ENCODE assay signal across 15 cellular contexts in the genomic region with DNA sequence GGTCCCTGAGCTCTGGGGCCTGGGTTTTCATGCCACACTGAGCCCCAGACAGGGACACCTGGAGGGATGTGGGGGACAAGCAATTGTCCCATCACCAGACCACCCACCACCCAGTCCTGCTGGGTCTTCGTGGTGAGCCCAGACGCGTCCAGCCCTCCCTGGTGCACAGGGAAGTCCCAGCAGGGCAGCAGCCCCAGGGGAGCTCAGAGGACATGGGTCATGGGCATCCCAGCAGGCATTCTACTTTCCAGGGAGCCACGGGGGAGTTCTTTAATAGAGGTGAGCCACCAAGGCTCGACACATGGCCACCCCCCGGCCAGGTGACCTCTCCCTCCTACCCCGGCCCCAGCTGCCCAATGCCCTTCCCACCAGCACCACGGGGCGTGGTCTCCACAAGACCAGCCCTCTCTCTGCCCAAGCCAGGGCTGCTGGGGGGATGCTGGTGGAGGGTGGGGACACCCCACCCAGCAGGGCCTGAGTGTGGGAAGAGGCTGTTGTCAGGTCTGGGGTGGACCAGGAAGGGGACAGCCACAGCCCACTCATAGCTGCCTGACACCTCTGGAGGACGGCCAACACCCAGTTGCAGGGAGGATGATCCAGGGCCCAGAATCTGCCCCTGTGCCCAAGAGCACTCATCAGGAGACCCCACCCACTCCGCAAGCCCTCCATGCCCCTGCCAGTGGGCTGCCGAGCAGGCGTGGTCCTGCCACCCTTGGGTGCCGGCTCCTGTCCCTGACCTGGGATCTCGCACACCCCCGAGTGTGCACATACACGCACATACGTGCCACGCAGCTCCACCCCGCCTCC.
"Had no signal": no experiment of that assay in that cellular context is flagged by ENCODE, and none has a peak within 500 bp of the region (broad histone marks: within the 10 kb centered on the region; RNA-seq: fewer than 3 reads in every experiment).

No MANE protein-coding gene starts in this region.

- H3K9me3 ChIP-seq: psoas muscle had no signal

- H3K27me3 ChIP-seq: foreskin keratinocyte had no signal

- H3K4me1 ChIP-seq: foreskin keratinocyte, psoas muscle had no signal

- ATAC-seq: foreskin keratinocyte; left colon; left ventricle myocardium superior; natural killer cell treated with Interleukin-12 subunit alpha and Interleukin-12 subunit beta and Interleukin-15 and Interleukin-18, amount 100 ng/mL, for 72 hours; psoas muscle had no signal

- H3K9me3 Mint-ChIP-seq: natural killer cell treated with Interleukin-12 subunit alpha and Interleukin-12 subunit beta and Interleukin-15 and Interleukin-18, amount 100 ng/mL, for 72 hours had no signal

- H3K27ac ChIP-seq: foreskin keratinocyte, psoas muscle had no signal

- H3K27me3 Mint-ChIP-seq: natural killer cell treated with Interleukin-12 subunit alpha and Interleukin-12 subunit beta and Interleukin-15 and Interleukin-18, amount 100 ng/mL, for 72 hours had no signal

- H3K4me3 ChIP-seq: lung, psoas muscle had no signal

- DNase-seq: dermis blood vessel endothelial cell; foreskin keratinocyte; head of caudate nucleus; hippocampal formation; left colon; left ventricle myocardium superior; mesenchymal stem cell; midbrain; psoas muscle; small intestine; stimulated activated CD4-positive, alpha-beta T cell treated with anti-CD3 and anti-CD28 coated beads, Interleukin-12 subunit alpha, Interleukin-12 subunit beta, amount 100 ng/mL, for 4 hours; stimulated activated naive CD4-positive, alpha-beta T cell treated with Interleukin-2 at 50 U/mL for 16 hours; trophoblast cell had no signal

- H3K4me3 Mint-ChIP-seq: natural killer cell treated with Interleukin-12 subunit alpha and Interleukin-12 subunit beta and Interleukin-15 and Interleukin-18, amount 100 ng/mL, for 72 hours had no signal

- H3K36me3 Mint-ChIP-seq: natural killer cell treated with Interleukin-12 subunit alpha and Interleukin-12 subunit beta and Interleukin-15 and Interleukin-18, amount 100 ng/mL, for 72 hours had no signal

- H3K27ac Mint-ChIP-seq: natural killer cell treated with Interleukin-12 subunit alpha and Interleukin-12 subunit beta and Interleukin-15 and Interleukin-18, amount 100 ng/mL, for 72 hours had no signal
